1 cellular context compared by ENCODE assay signal in genomic region chr7:97439637-97440214, GRCh38.
TF ChIP-seq lines count a peak whose summit lies in the region.

No MANE protein-coding gene starts in this region.

TF ChIP-seq in K562, 482 proteins besides CTCF, POLR2A, EP300 and RAD21 (continued from another document and continues in another):
- TF ChIP-seq PHF8 (IDR thresholded peaks at IDR 0.05; ENCODE audit: borderline replicate concordance, low read length) = no peak
- no peak for TF ChIP-seq HMG20B (CRISPR knock-in tag; IDR thresholded peaks at IDR 0.05)
- TF ChIP-seq ELK1 (CRISPR knock-in tag; IDR thresholded peaks at IDR 0.05) = no peak
- no peak for TF ChIP-seq ZKSCAN3 (CRISPR knock-in tag; IDR thresholded peaks at IDR 0.05)
- no peak for TF ChIP-seq NR2C1 (IDR thresholded peaks at IDR 0.05)
- no peak for TF ChIP-seq NR2C1 (tag; IDR thresholded peaks at IDR 0.05)
- TF ChIP-seq SMARCC2 (IDR thresholded peaks at IDR 0.05; ENCODE audit: low read depth) = no peak
- TF ChIP-seq KLF16 (IDR thresholded peaks at IDR 0.05) = no peak
- peak; percentile 92; the same call in 1 of the 2 replicates for TF ChIP-seq CBX1 (IDR thresholded peaks at IDR 0.05; ENCODE audit: low read depth)
- no peak for TF ChIP-seq ZBTB11 (CRISPR knock-in tag; IDR thresholded peaks at IDR 0.05)
- no peak for TF ChIP-seq HDAC6 (IDR thresholded peaks at IDR 0.05; ENCODE audit: low read depth, low read length)
- no peak for TF ChIP-seq E4F1 (CRISPR knock-in tag; IDR thresholded peaks at IDR 0.05; ENCODE audit: borderline replicate concordance)
- TF ChIP-seq NFE2L1 (tag; IDR thresholded peaks at IDR 0.05; ENCODE audit: borderline replicate concordance, low read depth) = no peak
- TF ChIP-seq TCF3 (CRISPR knock-in tag; IDR thresholded peaks at IDR 0.05) = no peak
- no peak for TF ChIP-seq CREBBP (IDR thresholded peaks at IDR 0.05; ENCODE audit: low read depth, low read length)
- no peak for TF ChIP-seq IFI16 (CRISPR knock-in tag; IDR thresholded peaks at IDR 0.05)
- no peak for TF ChIP-seq ATF4 (CRISPR knock-in tag; IDR thresholded peaks at IDR 0.05)
- no peak for TF ChIP-seq DPF2 (IDR thresholded peaks at IDR 0.05)
- TF ChIP-seq KDM2B (CRISPR knock-in tag; IDR thresholded peaks at IDR 0.05) = no peak
- TF ChIP-seq SRSF7 (optimal IDR thresholded peaks at IDR 0.05; ENCODE audit: low read depth, low read length) = no peak
- no peak for TF ChIP-seq KLF10 (CRISPR knock-in tag; IDR thresholded peaks at IDR 0.05)
- peak; percentile 91 for TF ChIP-seq HLTF (IDR thresholded peaks at IDR 0.05)
- TF ChIP-seq ZNF583 (CRISPR knock-in tag; IDR thresholded peaks at IDR 0.05) = no peak
- TF ChIP-seq ILK (tag; IDR thresholded peaks at IDR 0.05; ENCODE audit: borderline replicate concordance, low read depth) = no peak
- no peak for TF ChIP-seq CHAMP1 (IDR thresholded peaks at IDR 0.05)
- TF ChIP-seq SMARCB1 (IDR thresholded peaks at IDR 0.05; ENCODE audit: insufficient read length, low read depth) = no peak
- TF ChIP-seq PYGO2 (tag; IDR thresholded peaks at IDR 0.05) = no peak
- TF ChIP-seq TARDBP (IDR thresholded peaks at IDR 0.05) = no peak
- TF ChIP-seq ZNF780A (CRISPR knock-in tag; IDR thresholded peaks at IDR 0.05) = no peak
- no peak for TF ChIP-seq PHB (CRISPR knock-in tag; IDR thresholded peaks at IDR 0.05)
- TF ChIP-seq BRD9 (IDR thresholded peaks at IDR 0.05; ENCODE audit: low read depth, partially characterized antibody) = no peak
- TF ChIP-seq OTX1 (CRISPR knock-in tag; IDR thresholded peaks at IDR 0.05) = no peak
- TF ChIP-seq EGR1 (conservative IDR thresholded peaks at IDR 0.05) = no peak
- no peak for TF ChIP-seq CEBPB (tag; IDR thresholded peaks at IDR 0.05)
- TF ChIP-seq BRF2 (IDR thresholded peaks at IDR 0.05; ENCODE audit: borderline replicate concordance, insufficient read depth, insufficient read length) = no peak
- no peak for TF ChIP-seq ZNF143 (CRISPR knock-in tag; IDR thresholded peaks at IDR 0.05)
- no peak for TF ChIP-seq E2F3 (CRISPR knock-in tag; IDR thresholded peaks at IDR 0.05)
- no peak for TF ChIP-seq SLC30A9 (CRISPR knock-in tag; IDR thresholded peaks at IDR 0.05)
- TF ChIP-seq SREBF2 (CRISPR knock-in tag; IDR thresholded peaks at IDR 0.05) = no peak
- peak; percentile 95 for TF ChIP-seq TRIM28 (IDR thresholded peaks at IDR 0.05)
- TF ChIP-seq RBM39 (optimal IDR thresholded peaks at IDR 0.05; ENCODE audit: low read depth, low read length) = no peak
- TF ChIP-seq TFE3 (CRISPR knock-in tag; IDR thresholded peaks at IDR 0.05) = no peak
- peak; percentile 64 to 93 for TF ChIP-seq CBX3 (IDR thresholded peaks at IDR 0.05; ENCODE audit: borderline replicate concordance in 1 of 2, low read length in 2 of 2)
- TF ChIP-seq KHSRP (IDR thresholded peaks at IDR 0.05) = no peak
- TF ChIP-seq NFATC3 (IDR thresholded peaks at IDR 0.05) = no peak
- peak; percentile 33 for TF ChIP-seq CBFA2T2 (conservative IDR thresholded peaks at IDR 0.05)
- TF ChIP-seq CEBPZ (IDR thresholded peaks at IDR 0.05; ENCODE audit: borderline replicate concordance, low read depth, low read length) = peak; percentile 56; the same call in 1 of the 2 replicates
- no peak for TF ChIP-seq ARID2 (IDR thresholded peaks at IDR 0.05)
- no peak for TF ChIP-seq ESRRA (IDR thresholded peaks at IDR 0.05; ENCODE audit: borderline replicate concordance, low read depth)
- no peak for TF ChIP-seq ZBTB12 (CRISPR knock-in tag; IDR thresholded peaks at IDR 0.05)
- no peak for TF ChIP-seq DMBX1 (CRISPR knock-in tag; IDR thresholded peaks at IDR 0.05; ENCODE audit: borderline replicate concordance)
- peak; percentile 96 for TF ChIP-seq CBX5 (IDR thresholded peaks at IDR 0.05; ENCODE audit: borderline replicate concordance, low read depth)
- TF ChIP-seq ZBTB17 (CRISPR knock-in tag; IDR thresholded peaks at IDR 0.05) = no peak
- TF ChIP-seq XRCC5 (IDR thresholded peaks at IDR 0.05; ENCODE audit: low read depth, low read length) = no peak
- TF ChIP-seq GABPB2 (CRISPR knock-in tag; conservative IDR thresholded peaks at IDR 0.05) = no peak
- TF ChIP-seq SUPT5H (IDR thresholded peaks at IDR 0.05) = no peak
